In the genomic region with DNA sequence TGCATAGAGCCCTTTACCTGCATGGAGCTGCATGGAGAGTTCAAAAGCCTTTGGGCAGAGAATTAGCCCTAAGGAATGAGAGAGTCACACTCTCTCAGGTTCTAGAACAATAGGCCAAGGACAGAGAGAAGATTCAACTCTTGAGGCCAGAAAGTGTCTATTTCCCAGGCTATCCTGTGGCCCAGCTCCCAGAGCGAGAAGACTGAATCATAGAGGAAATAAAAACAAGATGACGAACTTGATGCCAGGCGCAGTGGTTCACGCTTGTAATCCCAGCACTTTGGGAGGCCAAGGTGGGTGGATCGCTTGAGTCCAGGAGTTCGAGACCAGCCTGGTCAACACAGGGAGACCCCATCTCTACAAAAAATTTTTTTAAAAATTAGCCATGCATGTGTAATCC, we compare ENCODE assay signal across 33 cellular contexts. TPM values are rescaled to one million over a fixed set of nuclear protein-coding genes. Genes with fewer than 3 reads are reported as not detected.
DNase-seq lines count a peak whose midpoint lies in the region; ATAC-seq, FAIRE-seq and TF ChIP-seq lines count a peak whose summit lies in the region.
"Had no signal": no experiment of that assay in that cellular context is flagged by ENCODE, and none has a peak within 500 bp of the region (broad histone marks: within the 10 kb centered on the region; RNA-seq: fewer than 3 reads in every experiment).

No MANE protein-coding gene starts in this region.

- no peaks in the 10 kb centered on the region for H3K36me3 ChIP-seq in naive thymus-derived CD4-positive, alpha-beta T cell (ENCODE audit: control insufficient read depth in 2 of 3, insufficient read depth in 3 of 3, low read length in 3 of 3)
- H3K36me3 ChIP-seq: gastroesophageal sphincter, lower lobe of right lung had no signal

- no peak overlapping the region for H3K27ac ChIP-seq in naive thymus-derived CD4-positive, alpha-beta T cell (ENCODE audit: low read depth, low read length)
- H3K27ac ChIP-seq: coronary artery, gastroesophageal sphincter, hepatocyte, HL-60, KMS-11, lower lobe of right lung had no signal

- H3K4me1 Mint-ChIP-seq in naive thymus-derived CD4-positive, alpha-beta T cell, result no peaks in the 10 kb centered on the region
- H3K4me1 Mint-ChIP-seq: activated naive CD4-positive, alpha-beta T cell treated with anti-CD3 and anti-CD28 coated beads, Interleukin-2, amount 50 U/mL, for 24 hours; activated T-helper 17 cell treated with anti-CD3 and anti-CD28 coated beads, Interleukin-2, amount 50 U/mL, for 72 hours; CD14-positive monocyte; stimulated activated memory B cell treated with anti-CD40 and anti-IgM and Interleukin-4, amounts not matched to agents 10 μg/mL and 1 μg/mL and 100 μg/mL, for 72 hours had no signal

- H3K27me3 Mint-ChIP-seq in naive thymus-derived CD4-positive, alpha-beta T cell, result peaks cover 0 to 5% (median 0%) of the 10 kb centered on the region in 5 donors
- H3K27me3 Mint-ChIP-seq: activated CD8-positive, alpha-beta T cell treated with anti-CD3 and anti-CD28 coated beads for 36 hours; activated naive CD4-positive, alpha-beta T cell treated with anti-CD3 and anti-CD28 coated beads, Interleukin-2, amount 50 U/mL, for 24 hours; activated T-helper 17 cell treated with anti-CD3 and anti-CD28 coated beads, Interleukin-2, amount 50 U/mL, for 72 hours; stimulated activated memory B cell treated with anti-CD40 and anti-IgM and Interleukin-4, amounts not matched to agents 10 μg/mL and 1 μg/mL and 100 μg/mL, for 72 hours; type B pancreatic cell had no signal

- intact Hi-C loops in naive thymus-derived CD4-positive, alpha-beta T cell (cut with micrococcal nuclease), result no loop called here

- H3K9me3 Mint-ChIP-seq in naive thymus-derived CD4-positive, alpha-beta T cell, result peaks cover 0 to 1% (median 0%) of the 10 kb centered on the region in 11 donors
- H3K9me3 Mint-ChIP-seq: activated CD8-positive, alpha-beta T cell treated with anti-CD3 and anti-CD28 coated beads for 36 hours; activated naive CD4-positive, alpha-beta T cell treated with anti-CD3 and anti-CD28 coated beads, Interleukin-2, amount 50 U/mL, for 24 hours; activated T-helper 17 cell treated with anti-CD3 and anti-CD28 coated beads, Interleukin-2, amount 50 U/mL, for 72 hours; CD14-positive monocyte; effector memory CD8-positive, alpha-beta T cell; nephron; stimulated activated memory B cell treated with anti-CD40 and anti-IgM and Interleukin-4, amounts not matched to agents 10 μg/mL and 1 μg/mL and 100 μg/mL, for 72 hours; T-helper 2 cell treated with Interferon-gamma antibody and Interleukin-4, amounts not matched to agents 5 μg/mL and 100 μg/mL, for 36 hours; type B pancreatic cell had no signal

- POLR2A ChIA-PET in naive thymus-derived CD4-positive, alpha-beta T cell (lab: Charles Lee), result no interaction called here

- no peak for ATAC-seq in naive thymus-derived CD4-positive, alpha-beta T cell
- ATAC-seq: activated CD8-positive, alpha-beta T cell treated with anti-CD3 and anti-CD28 coated beads for 36 hours; activated T-helper 17 cell treated with anti-CD3 and anti-CD28 coated beads, Interleukin-2, amount 50 U/mL, for 72 hours; effector memory CD8-positive, alpha-beta T cell; gastroesophageal sphincter; lower lobe of right lung; mucosa of descending colon; Panc1; stimulated activated memory B cell treated with anti-CD40 and anti-IgM and Interleukin-4, amounts not matched to agents 10 μg/mL and 1 μg/mL and 100 μg/mL, for 72 hours had no signal

- DNase-seq in AG20443 (ENCODE audit: low spot score) (peak; percentile 69), H54 (ENCODE audit: insufficient read length, low spot score) (peak; percentile 54), choroid plexus epithelial cell (ENCODE audit: low read depth) (peak; percentile 24), lung microvascular endothelial cell (ENCODE audit: low read depth in 2 of 2) (peak; percentile 58 to 76), NCI-H1694 (lab: John Stamatoyannopoulos, UW) (no peak), NCI-H82 (lab: John Stamatoyannopoulos, UW) (no peak), SW480 (ENCODE audit: low spot score) (no peak)
- DNase-seq in naive thymus-derived CD4-positive, alpha-beta T cell, result no peak
- DNase-seq: activated CD8-positive, alpha-beta T cell treated with anti-CD3 and anti-CD28 coated beads for 36 hours; amniotic stem cell; Caco-2; DMS53; effector memory CD8-positive, alpha-beta T cell; lower lobe of right lung; mucosa of descending colon; NCI-H1436; NCI-H2081 treated with DMSO at 0.1 percent for 48 hours; NCI-H2227 treated with DMSO at 0.1 percent for 48 hours; SHP77; substantia nigra had no signal

- no peaks in the 10 kb centered on the region for H3K4me1 ChIP-seq in naive thymus-derived CD4-positive, alpha-beta T cell (ENCODE audit: control insufficient read depth in 2 of 2, insufficient read depth in 2 of 2, low read length in 2 of 2)
- H3K4me1 ChIP-seq: Caco-2, gastroesophageal sphincter, lower lobe of right lung had no signal

- no peak for TF ChIP-seq CTCF in choroid plexus epithelial cell (conservative IDR thresholded peaks at IDR 0.05; ENCODE audit: low read depth, low read length)

- H3K9me3 ChIP-seq in naive thymus-derived CD4-positive, alpha-beta T cell (ENCODE audit: control insufficient read depth in 2 of 3, low read length in 3 of 3), result no peaks in the 10 kb centered on the region
- H3K9me3 ChIP-seq: Caco-2, gastroesophageal sphincter, lower lobe of right lung, mucosa of descending colon had no signal

- no peak overlapping the region for H3K4me3 ChIP-seq in choroid plexus epithelial cell (ENCODE audit: low read depth, low read length)
- H3K4me3 ChIP-seq in naive thymus-derived CD4-positive, alpha-beta T cell (ENCODE audit: low read length), result no peak overlapping the region
- H3K4me3 ChIP-seq: coronary artery, gastroesophageal sphincter, hepatocyte, lower lobe of right lung, mucosa of descending colon had no signal

- no peaks in the 10 kb centered on the region for H3K36me3 Mint-ChIP-seq in naive thymus-derived CD4-positive, alpha-beta T cell
- H3K36me3 Mint-ChIP-seq: activated naive CD4-positive, alpha-beta T cell treated with anti-CD3 and anti-CD28 coated beads, Interleukin-2, amount 50 U/mL, for 24 hours; CD14-positive monocyte; stimulated activated memory B cell treated with anti-CD40 and anti-IgM and Interleukin-4, amounts not matched to agents 10 μg/mL and 1 μg/mL and 100 μg/mL, for 72 hours; type B pancreatic cell had no signal

- TF ChIP-seq POLR2A in H54 (IDR thresholded peaks at IDR 0.05; ENCODE audit: low read depth, low read length), result no peak

- no peak overlapping the region for H3K27ac Mint-ChIP-seq in naive thymus-derived CD4-positive, alpha-beta T cell
- H3K27ac Mint-ChIP-seq: activated CD8-positive, alpha-beta T cell treated with anti-CD3 and anti-CD28 coated beads for 36 hours; activated naive CD4-positive, alpha-beta T cell treated with anti-CD3 and anti-CD28 coated beads, Interleukin-2, amount 50 U/mL, for 24 hours; activated T-helper 17 cell treated with anti-CD3 and anti-CD28 coated beads, Interleukin-2, amount 50 U/mL, for 72 hours; CD14-positive monocyte; effector memory CD8-positive, alpha-beta T cell; nephron; stimulated activated memory B cell treated with anti-CD40 and anti-IgM and Interleukin-4, amounts not matched to agents 10 μg/mL and 1 μg/mL and 100 μg/mL, for 72 hours; T-helper 2 cell treated with Interferon-gamma antibody and Interleukin-4, amounts not matched to agents 5 μg/mL and 100 μg/mL, for 36 hours; type B pancreatic cell had no signal

- FAIRE-seq in H54 (lab: Jason Lieb, UNC), result no peak

- no peak overlapping the region for H3K4me3 Mint-ChIP-seq in naive thymus-derived CD4-positive, alpha-beta T cell
- H3K4me3 Mint-ChIP-seq: activated CD8-positive, alpha-beta T cell treated with anti-CD3 and anti-CD28 coated beads for 36 hours; activated naive CD4-positive, alpha-beta T cell treated with anti-CD3 and anti-CD28 coated beads, Interleukin-2, amount 50 U/mL, for 24 hours; activated T-helper 17 cell treated with anti-CD3 and anti-CD28 coated beads, Interleukin-2, amount 50 U/mL, for 72 hours; CD14-positive monocyte; effector memory CD8-positive, alpha-beta T cell; nephron; stimulated activated memory B cell treated with anti-CD40 and anti-IgM and Interleukin-4, amounts not matched to agents 10 μg/mL and 1 μg/mL and 100 μg/mL, for 72 hours; T-helper 2 cell treated with Interferon-gamma antibody and Interleukin-4, amounts not matched to agents 5 μg/mL and 100 μg/mL, for 36 hours; type B pancreatic cell had no signal

- CTCF ChIA-PET in naive thymus-derived CD4-positive, alpha-beta T cell (lab: Charles Lee), result no interaction called here

- H3K27me3 ChIP-seq in naive thymus-derived CD4-positive, alpha-beta T cell (ENCODE audit: control insufficient read depth in 2 of 2, insufficient read depth in 2 of 2, low read length in 2 of 2), result no peaks in the 10 kb centered on the region
- H3K27me3 ChIP-seq: gastroesophageal sphincter, hepatocyte had no signal

RNA-seq across cellular contexts. Expression of a gene that starts 18.3 kb away (rescaled TPM):
- total RNA-seq in lung microvascular endothelial cell, result 75.0 and 152 TPM in 2 replicates
- 1 to 10 TPM in 1 of 5 experiments, under 1 TPM in 4; 0.05 to 1.4 (median 0.40) TPM for total RNA-seq in naive thymus-derived CD4-positive, alpha-beta T cell
- under 1 TPM; 0.14 to 0.15 TPM for polyA plus RNA-seq in naive thymus-derived CD4-positive, alpha-beta T cell

Comparison
In these comparisons a context has a peak if more than half of its experiments do, and no peak if none do; other contexts are left out.
1. DNase-seq: peak in AG20443 (single experiment), H54 (single experiment), choroid plexus epithelial cell (single experiment) and lung microvascular endothelial cell (2 of 2); none in NCI-H1694 (single experiment), NCI-H82 (single experiment), SW480 (single experiment) and naive thymus-derived CD4-positive, alpha-beta T cell (0 of 9).
2. RNA of a gene that starts 18.3 kb away (total RNA-seq): 75.0 to 152 TPM in lung microvascular endothelial cell; 0.05 to 1.4 TPM in naive thymus-derived CD4-positive, alpha-beta T cell; every median in the first group is over 10 times any median in the second.